In genomic region chr1:16913866-16914662, GRCh38 we compare ENCODE assay signal across 8 cellular contexts. TPM values are rescaled to one million over a fixed set of nuclear protein-coding genes. Genes with fewer than 3 reads are reported as not detected.
A peak's percentile ranks its signal among the peaks of the same experiment; 100 is the strongest.
DNase-seq lines count a peak whose midpoint lies in the region; ATAC-seq and TF ChIP-seq lines count a peak whose summit lies in the region.

No MANE protein-coding gene starts in this region.

- CTCF ChIA-PET in WTC11 (lab: Charles Lee): interaction anchor here (1.0 to 2.2 kb wide), 2 partner anchors 11 to 293 kb away, joined by 3 to 8 read pairs; no protein-coding TSS in a partner anchor

- no peaks in the 10 kb centered on the region for H3K9me3 Mint-ChIP-seq in WTC11

- H3K4me1 ChIP-seq in ACC112 (ENCODE audit: control insufficient read depth, insufficient read depth, low read length, unreplicated experiment) (no peaks in the 10 kb centered on the region), spleen (peaks cover 10 to 45% (median 25%) of the 10 kb centered on the region in 6 donors)

- TF ChIP-seq POLR2A in spleen (IDR thresholded peaks at IDR 0.05): peak in 1 of 3 donors; percentile 74

- POLR2A ChIA-PET in WTC11 (lab: Charles Lee): no interaction called here

- H3K27me3 ChIP-seq in ACC112 (ENCODE audit: insufficient read depth, low read length): no peaks in the 10 kb centered on the region
- no peaks in the 10 kb centered on the region for H3K27me3 ChIP-seq in spleen (replicated peaks in 1 of 7)

- peaks cover 8% of the 10 kb centered on the region for H3K4me1 Mint-ChIP-seq in WTC11

- TF ChIP-seq CTCF in WTC11 (IDR thresholded peaks at IDR 0.05) (no peak), cardiac fibroblast (IDR thresholded peaks at IDR 0.05; ENCODE audit: low read depth, low read length) (no peak), spleen (IDR thresholded peaks at IDR 0.05 in 8 of 11, conservative IDR thresholded peaks at IDR 0.05 in 3 of 11) (peak in 2 of 11 experiments; percentile 9 to 48)

- no peaks in the 10 kb centered on the region for H3K79me2 ChIP-seq in ACC112 (ENCODE audit: control insufficient read depth, insufficient read depth, low read length, unreplicated experiment)

- H3K4me3 Mint-ChIP-seq in WTC11: peak overlapping the region; percentile 72

- WGBS in spleen, 5 donors: 0 to 1% (median 1%) methylated on average over 30 to 105 of the region's 105 CpGs

- H3K27ac ChIP-seq in ACC112 (ENCODE audit: low read depth, low read length): no peak overlapping the region
- peak overlapping the region; percentile 65 to 94 (median 88) for H3K27ac ChIP-seq in spleen

- H3K9me3 ChIP-seq in spleen: no peaks in the 10 kb centered on the region

- peaks cover 7% of the 10 kb centered on the region; the same call in 1 of the 2 replicates for H3K27me3 Mint-ChIP-seq in WTC11 (ENCODE audit: low read depth)

- no peak overlapping the region for H3K27ac Mint-ChIP-seq in WTC11

- H3K4me3 ChIP-seq in ACC112 (ENCODE audit: low read depth, low read length) (peak overlapping the region; percentile 84), cardiac fibroblast (replicated peaks in 1 of 2; ENCODE audit: low read depth in 2 of 2, low read length in 2 of 2) (peak overlapping the region; percentile 71 to 84), spleen (peak overlapping the region; percentile 71 to 94 (median 86))

- H3K36me3 ChIP-seq in ACC112 (ENCODE audit: insufficient read depth, low read length) (no peaks in the 10 kb centered on the region), spleen (no peaks in the 10 kb centered on the region)

- DNase-seq in NCI-H2227 treated with DMSO at 0.1 percent for 48 hours (lab: John Stamatoyannopoulos, UW) (peak; percentile 99), WTC11 (ENCODE audit: low spot score) (peak; percentile 90), cardiac fibroblast (ENCODE audit: low read depth in 2 of 2) (peak; percentile 95 to 98), inferior parietal cortex (ENCODE audit: extremely low spot score) (peak; percentile 89), spleen (peak; percentile 99)

- ATAC-seq in GM18873 (IDR thresholded peaks at IDR 0.05; ENCODE audit: low FRiP score, unreplicated experiment): peak; percentile 40
- peak; percentile 74 for ATAC-seq in HG03139 (IDR thresholded peaks at IDR 0.05; ENCODE audit: unreplicated experiment)
- ATAC-seq in WTC11: peak; percentile 93

- intact Hi-C loops in spleen (cut with DNase I; ENCODE audit: low total_unique reads): no loop called here

- H2AFZ ChIP-seq in ACC112 (ENCODE audit: low read length, unreplicated experiment): peak overlapping the region; percentile 92

- H3K36me3 Mint-ChIP-seq in WTC11: no peaks in the 10 kb centered on the region

TF ChIP-seq in WTC11, 78 proteins besides CTCF, POLR2A, EP300 and RAD21 (continues in another document):
- TF ChIP-seq MXD4 (CRISPR knock-in tag; IDR thresholded peaks at IDR 0.05; ENCODE audit: borderline replicate concordance): no peak
- TF ChIP-seq PRRX2 (CRISPR knock-in tag; IDR thresholded peaks at IDR 0.05): no peak
- TF ChIP-seq HMGXB4 (CRISPR knock-in tag; IDR thresholded peaks at IDR 0.05): peak; percentile 38; the same call in 1 of the 2 replicates
- TF ChIP-seq RELA (CRISPR knock-in tag; IDR thresholded peaks at IDR 0.05; ENCODE audit: borderline replicate concordance): no peak
- TF ChIP-seq CBFB (CRISPR knock-in tag; IDR thresholded peaks at IDR 0.05; ENCODE audit: low read depth): no peak
- TF ChIP-seq RORB (CRISPR knock-in tag; IDR thresholded peaks at IDR 0.05): no peak
- no peak for TF ChIP-seq NFE2L1 (CRISPR knock-in tag; IDR thresholded peaks at IDR 0.05)
- peak; percentile 49; the same call in 1 of the 2 replicates for TF ChIP-seq KAT7 (CRISPR knock-in tag; IDR thresholded peaks at IDR 0.05; ENCODE audit: borderline replicate concordance)
- TF ChIP-seq NFYB (CRISPR knock-in tag; conservative IDR thresholded peaks at IDR 0.05; ENCODE audit: low read depth): no peak
- no peak for TF ChIP-seq FOXP4 (CRISPR knock-in tag; IDR thresholded peaks at IDR 0.05)
- TF ChIP-seq ZNF232 (CRISPR knock-in tag; IDR thresholded peaks at IDR 0.05): peak; percentile 76
- TF ChIP-seq MLX (CRISPR knock-in tag; IDR thresholded peaks at IDR 0.05): no peak
- TF ChIP-seq TEAD1 (CRISPR knock-in tag; IDR thresholded peaks at IDR 0.05): no peak; the same call in 1 of the 2 replicates
- no peak for TF ChIP-seq AFF4 (CRISPR knock-in tag; IDR thresholded peaks at IDR 0.05; ENCODE audit: borderline replicate concordance)
- TF ChIP-seq SMAD4 (CRISPR knock-in tag; IDR thresholded peaks at IDR 0.05): no peak
- peak; percentile 48 for TF ChIP-seq FOXP1 (CRISPR knock-in tag; IDR thresholded peaks at IDR 0.05; ENCODE audit: borderline replicate concordance)
- no peak for TF ChIP-seq JAZF1 (CRISPR knock-in tag; IDR thresholded peaks at IDR 0.05)
- TF ChIP-seq IRF2 (CRISPR knock-in tag; IDR thresholded peaks at IDR 0.05; ENCODE audit: borderline replicate concordance, low read depth): no peak
- no peak for TF ChIP-seq ELF4 (CRISPR knock-in tag; IDR thresholded peaks at IDR 0.05; ENCODE audit: low read depth)
- no peak for TF ChIP-seq CREB1 (CRISPR knock-in tag; IDR thresholded peaks at IDR 0.05)

RNA-seq across cellular contexts. Expression of gene CROCC, which starts 7.7 kb away (rescaled TPM):
- total RNA-seq in WTC11 (2021): 73.8 to 75.6 TPM (median 73.9 TPM) in 3 replicates
- 10 to 100 TPM; 19.0 to 41.9 (median 31.0) TPM for total RNA-seq in spleen
- polyA plus RNA-seq in spleen: 10 to 100 TPM; 14.5 to 55.4 (median 27.5) TPM

RNA-seq across cellular contexts. Expression of gene RNU1-2, which starts 18.3 kb away (rescaled TPM):
- total RNA-seq in WTC11 (2021): 1,028 to 1,267 TPM (median 1,197 TPM) in 3 replicates
- 1,000 to 10,000 TPM in 4 of 7 donors, under 1 TPM in 3; under 0.01 to 8,075 (median 6,234) TPM for total RNA-seq in spleen
- not detected for polyA plus RNA-seq in spleen

Comparison
In these comparisons a context has a peak if more than half of its experiments do, and no peak if none do; other contexts are left out.
1. ATAC-seq: peak in every context shown above with its lines; median percentile 93 in WTC11; 74 in HG03139; 40 in GM18873.